22 cellular contexts compared by ENCODE assay signal in the genomic region with DNA sequence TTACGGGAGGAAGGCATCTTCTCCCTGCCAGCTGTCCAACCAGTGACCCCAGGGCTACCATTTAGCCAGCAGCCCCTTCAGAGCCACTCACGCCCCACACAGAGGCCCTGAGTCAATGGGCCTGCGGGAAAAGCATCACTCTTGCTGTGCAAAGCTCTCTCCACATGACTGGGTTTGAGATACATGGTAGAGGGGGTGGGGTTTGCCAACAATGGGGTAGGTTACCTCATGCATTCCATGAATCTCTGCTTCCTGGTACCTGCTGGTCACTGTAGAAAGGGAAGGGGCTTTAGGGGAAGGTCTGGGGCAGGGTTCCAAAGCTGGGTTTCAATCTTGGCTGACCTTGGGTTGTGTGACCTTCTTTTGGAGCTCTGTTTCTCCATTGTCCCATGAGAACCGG. TPM values are rescaled to one million over a fixed set of nuclear protein-coding genes. Genes with fewer than 3 reads are reported as not detected.
"Had no signal": no experiment of that assay in that cellular context is flagged by ENCODE, and none has a peak within 500 bp of the region (broad histone marks: within the 10 kb centered on the region; RNA-seq: fewer than 3 reads in every experiment).

No MANE protein-coding gene starts in this region.

- H3K36me3 Mint-ChIP-seq: activated naive CD8-positive, alpha-beta T cell treated with anti-CD3 and anti-CD28 coated beads for 36 hours; brain; immature natural killer cell; naive B cell; stimulated activated effector memory CD8-positive, alpha-beta T cell treated with anti-CD3 and anti-CD28 coated beads, Interleukin-12 subunit alpha, Interleukin-12 subunit beta, amount 100 ng/mL, for 72 hours had no signal

- H3K36me3 ChIP-seq: colonic mucosa, esophagus squamous epithelium, WERI-Rb-1 had no signal

- H3K9me3 Mint-ChIP-seq: activated CD8-positive, alpha-beta T cell treated with anti-CD3 and anti-CD28 coated beads for 36 hours; activated naive CD8-positive, alpha-beta T cell treated with anti-CD3 and anti-CD28 coated beads for 36 hours; activated T-cell treated with anti-CD3 and anti-CD28 coated beads, Interleukin-2, amount 50 U/mL, for 72 hours; brain; immature natural killer cell; naive B cell; stimulated activated effector memory CD8-positive, alpha-beta T cell treated with anti-CD3 and anti-CD28 coated beads, Interleukin-12 subunit alpha, Interleukin-12 subunit beta, amount 100 ng/mL, for 72 hours; T-helper 1 cell treated with Interleukin-12 subunit alpha and Interleukin-12 subunit beta and Interleukin-4 antibody, amounts not matched to agents 30 μg/mL and 1 μg/mL, for 36 hours had no signal

- H3K4me1 ChIP-seq: colonic mucosa, esophagus squamous epithelium had no signal

- H3K4me1 Mint-ChIP-seq: activated naive CD8-positive, alpha-beta T cell treated with anti-CD3 and anti-CD28 coated beads for 36 hours; immature natural killer cell; naive B cell; stimulated activated effector memory CD8-positive, alpha-beta T cell treated with anti-CD3 and anti-CD28 coated beads, Interleukin-12 subunit alpha, Interleukin-12 subunit beta, amount 100 ng/mL, for 72 hours had no signal

- H3K27ac ChIP-seq: colonic mucosa, esophagus squamous epithelium, WERI-Rb-1 had no signal

- H3K27ac Mint-ChIP-seq: activated CD8-positive, alpha-beta T cell treated with anti-CD3 and anti-CD28 coated beads for 36 hours; activated naive CD8-positive, alpha-beta T cell treated with anti-CD3 and anti-CD28 coated beads for 36 hours; activated T-cell treated with anti-CD3 and anti-CD28 coated beads, Interleukin-2, amount 50 U/mL, for 72 hours; stimulated activated effector memory CD8-positive, alpha-beta T cell treated with anti-CD3 and anti-CD28 coated beads, Interleukin-12 subunit alpha, Interleukin-12 subunit beta, amount 100 ng/mL, for 72 hours; T-helper 1 cell treated with Interleukin-12 subunit alpha and Interleukin-12 subunit beta and Interleukin-4 antibody, amounts not matched to agents 30 μg/mL and 1 μg/mL, for 36 hours had no signal

- H3K4me3 ChIP-seq: colonic mucosa, esophagus squamous epithelium had no signal

- H3K4me3 Mint-ChIP-seq: activated CD8-positive, alpha-beta T cell treated with anti-CD3 and anti-CD28 coated beads for 36 hours; activated naive CD8-positive, alpha-beta T cell treated with anti-CD3 and anti-CD28 coated beads for 36 hours; activated T-cell treated with anti-CD3 and anti-CD28 coated beads, Interleukin-2, amount 50 U/mL, for 72 hours; brain; immature natural killer cell; naive B cell; stimulated activated effector memory CD8-positive, alpha-beta T cell treated with anti-CD3 and anti-CD28 coated beads, Interleukin-12 subunit alpha, Interleukin-12 subunit beta, amount 100 ng/mL, for 72 hours; T-helper 1 cell treated with Interleukin-12 subunit alpha and Interleukin-12 subunit beta and Interleukin-4 antibody, amounts not matched to agents 30 μg/mL and 1 μg/mL, for 36 hours had no signal

- ATAC-seq: activated CD8-positive, alpha-beta T cell treated with anti-CD3 and anti-CD28 coated beads for 36 hours; activated T-cell treated with anti-CD3 and anti-CD28 coated beads, Interleukin-2, amount 50 U/mL, for 72 hours; left colon; stimulated activated effector memory CD8-positive, alpha-beta T cell treated with anti-CD3 and anti-CD28 coated beads, Interleukin-12 subunit alpha, Interleukin-12 subunit beta, amount 100 ng/mL, for 72 hours had no signal

- H3K27me3 Mint-ChIP-seq: activated CD8-positive, alpha-beta T cell treated with anti-CD3 and anti-CD28 coated beads for 36 hours; activated naive CD8-positive, alpha-beta T cell treated with anti-CD3 and anti-CD28 coated beads for 36 hours had no signal

- DNase-seq: activated CD4-positive, alpha-beta T cell treated with anti-CD3 and anti-CD28 coated beads for 4 hours; activated CD8-positive, alpha-beta memory T cell treated with anti-CD3 and anti-CD28 coated beads, Interleukin-2, amount 50 U/mL, for 4 hours; activated CD8-positive, alpha-beta T cell treated with anti-CD3 and anti-CD28 coated beads for 36 hours; activated naive CD8-positive, alpha-beta T cell treated with anti-CD3 and anti-CD28 coated beads for 36 hours; activated T-cell treated with anti-CD3 and anti-CD28 coated beads, Interleukin-2, amount 50 U/mL, for 72 hours; amygdala; central memory CD4-positive, alpha-beta T cell; colonic mucosa; esophagus squamous epithelium; hippocampal formation; immature natural killer cell; left colon; naive B cell; retina; WERI-Rb-1 had no signal

RNA-seq across cellular contexts. Expression of a gene that starts 43.7 kb away (rescaled TPM):
- total RNA-seq: activated CD8-positive, alpha-beta T cell treated with anti-CD3 and anti-CD28 coated beads for 36 hours; activated naive CD8-positive, alpha-beta T cell treated with anti-CD3 and anti-CD28 coated beads for 36 hours; activated T-cell treated with anti-CD3 and anti-CD28 coated beads, Interleukin-2, amount 50 U/mL, for 72 hours; esophagus squamous epithelium; fibroblast of villous mesenchyme; glomerular endothelial cell; lung microvascular endothelial cell; mononuclear cell had no signal
- polyA plus RNA-seq: immature natural killer cell had no signal
